Comparison of ENCODE assay signal across 8 cellular contexts in genomic region chr1:87325982-87326738, GRCh38. TPM values are rescaled to one million over a fixed set of nuclear protein-coding genes. Genes with fewer than 3 reads are reported as not detected.
DNase-seq lines count a peak whose midpoint lies in the region; ATAC-seq and TF ChIP-seq lines count a peak whose summit lies in the region.

No MANE protein-coding gene starts in this region.

- no peaks in the 10 kb centered on the region for H3K27me3 Mint-ChIP-seq in HFFc6 (ENCODE audit: insufficient read depth)
- H3K27me3 Mint-ChIP-seq in activated naive CD8-positive, alpha-beta T cell treated with anti-CD3 and anti-CD28 coated beads for 36 hours, result no peaks in the 10 kb centered on the region

- DNase-seq in DMS153 treated with DMSO at 0.1 percent for 48 hours (lab: John Stamatoyannopoulos, UW; ENCODE audit: unreplicated experiment) (peak; percentile 88), HFFc6 (peak; percentile 25), NCI-H774 (lab: John Stamatoyannopoulos, UW) (peak; percentile 57), iPS-NIHi7 (ENCODE audit: extremely low spot score) (peak; percentile 31), left colon (no peak)
- DNase-seq in activated naive CD8-positive, alpha-beta T cell treated with anti-CD3 and anti-CD28 coated beads for 36 hours, result peak; percentile 20
- peak; percentile 7 for DNase-seq in stimulated activated naive CD4-positive, alpha-beta T cell treated with Interleukin-2 at 50 U/mL for 16 hours (lab: John Stamatoyannopoulos, UW)

- H3K4me1 Mint-ChIP-seq in HFFc6 (ENCODE audit: low read depth), result peaks cover 6% of the 10 kb centered on the region
- H3K4me1 Mint-ChIP-seq in activated naive CD8-positive, alpha-beta T cell treated with anti-CD3 and anti-CD28 coated beads for 36 hours, result peaks cover 19% of the 10 kb centered on the region

- no peak for ATAC-seq in HG03432 (IDR thresholded peaks at IDR 0.05; ENCODE audit: unreplicated experiment)
- ATAC-seq in left colon, result no peak

- no peak overlapping the region for H3K4me3 Mint-ChIP-seq in HFFc6
- H3K4me3 Mint-ChIP-seq in activated naive CD8-positive, alpha-beta T cell treated with anti-CD3 and anti-CD28 coated beads for 36 hours, result no peak overlapping the region

- H3K36me3 Mint-ChIP-seq in HFFc6 (ENCODE audit: low read depth), result no peaks in the 10 kb centered on the region
- peaks cover 5% of the 10 kb centered on the region for H3K36me3 Mint-ChIP-seq in activated naive CD8-positive, alpha-beta T cell treated with anti-CD3 and anti-CD28 coated beads for 36 hours

- no peak overlapping the region for H3K27ac Mint-ChIP-seq in HFFc6
- no peak overlapping the region for H3K27ac Mint-ChIP-seq in activated naive CD8-positive, alpha-beta T cell treated with anti-CD3 and anti-CD28 coated beads for 36 hours

- peak; percentile 92 for TF ChIP-seq CTCF in HFFc6 (IDR thresholded peaks at IDR 0.05)

- intact Hi-C loops in left colon (cut with DNase I, micrococcal nuclease), result loop anchor here in 1 of 2 donors (2.0 kb wide), 1 partner anchor 629 kb away; no protein-coding TSS in a partner anchor

- no peaks in the 10 kb centered on the region for H3K9me3 Mint-ChIP-seq in HFFc6
- H3K9me3 Mint-ChIP-seq in activated naive CD8-positive, alpha-beta T cell treated with anti-CD3 and anti-CD28 coated beads for 36 hours, result no peaks in the 10 kb centered on the region

RNA-seq across cellular contexts. Expression of gene LMO4, which starts 2.5 kb away (rescaled TPM):
- 10 to 100 TPM; 33.1 to 43.4 (median 38.3) TPM for total RNA-seq in HFFc6 (2021; fragmentation: NEBNext Ultra II Directional; extraction: Animal tissue kit (Norgen Biotek cat#: 25700))
- total RNA-seq in activated naive CD8-positive, alpha-beta T cell treated with anti-CD3 and anti-CD28 coated beads for 36 hours, result 10 to 100 TPM; 29.7 to 32.8 TPM
- total RNA-seq in left colon, result 10 to 100 TPM; 20.3 to 32.4 TPM

Comparison
In these comparisons a context has a peak if more than half of its experiments do, and no peak if none do; other contexts are left out.
1. DNase-seq: peak in DMS153 treated with DMSO at 0.1 percent for 48 hours (single experiment), HFFc6 (single experiment), NCI-H774 (single experiment), activated naive CD8-positive, alpha-beta T cell treated with anti-CD3 and anti-CD28 coated beads for 36 hours (single experiment), iPS-NIHi7 (single experiment) and stimulated activated naive CD4-positive, alpha-beta T cell treated with Interleukin-2 at 50 U/mL for 16 hours (single experiment); none in left colon (0 of 2).